Comparison of ENCODE assay signal across 29 cellular contexts in the genomic region with DNA sequence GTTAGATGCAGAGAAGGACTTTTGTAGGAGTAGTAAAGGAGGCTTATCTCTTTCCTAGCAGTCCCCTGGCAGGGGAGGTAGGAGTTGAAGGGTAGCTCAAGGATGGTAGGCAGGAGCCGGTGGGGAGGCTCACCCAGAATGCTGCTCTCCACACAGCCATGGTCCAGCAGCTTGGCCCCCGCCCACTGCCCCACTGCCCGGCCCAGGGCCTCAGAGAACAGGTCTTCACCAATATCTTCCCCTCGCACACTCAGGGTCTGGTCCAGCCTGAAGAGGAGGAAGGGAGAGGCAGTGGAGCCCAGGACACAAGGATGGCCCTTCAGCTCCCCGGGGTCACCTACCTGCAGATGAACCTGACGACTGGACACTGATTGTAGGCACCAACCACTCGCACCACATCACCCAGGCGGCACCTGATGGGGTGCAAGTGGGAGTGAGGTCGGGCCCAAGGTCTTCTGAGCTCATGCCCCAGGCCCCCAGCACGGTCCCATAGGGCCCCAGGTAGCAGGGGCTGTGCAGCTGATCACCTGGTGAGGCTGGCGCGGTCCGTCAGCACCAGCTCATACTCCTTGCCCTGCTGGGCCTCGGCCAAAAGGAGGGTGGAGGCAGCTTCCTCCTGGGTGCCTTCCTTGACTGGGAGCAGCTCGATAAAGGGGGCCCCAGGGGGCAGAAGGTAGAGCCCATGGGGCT. TPM values are rescaled to one million over a fixed set of nuclear protein-coding genes. Genes with fewer than 3 reads are reported as not detected.
"Had no signal": no experiment of that assay in that cellular context is flagged by ENCODE, and none has a peak within 500 bp of the region (broad histone marks: within the 10 kb centered on the region; RNA-seq: fewer than 3 reads in every experiment).

No MANE protein-coding gene starts in this region.

- H3K9me3 Mint-ChIP-seq: activated CD4-positive, alpha-beta memory T cell treated with anti-CD3 and anti-CD28 coated beads for 36 hours; activated naive CD4-positive, alpha-beta T cell treated with anti-CD3 and anti-CD28 coated beads for 36 hours; activated T-cell treated with anti-CD3 and anti-CD28 coated beads, Interleukin-2, amount 50 U/mL, for 4 hours; brain; central memory CD8-positive, alpha-beta T cell; WTC11 had no signal

- H3K36me3 ChIP-seq: SJCRH30 had no signal

- H3K4me3 ChIP-seq: SJCRH30 had no signal

- H3K27me3 Mint-ChIP-seq: activated CD4-positive, alpha-beta memory T cell treated with anti-CD3 and anti-CD28 coated beads for 36 hours; activated naive CD8-positive, alpha-beta T cell; central memory CD8-positive, alpha-beta T cell; T-helper 17 cell had no signal

- H3K27ac ChIP-seq: SJCRH30 had no signal

- DNase-seq: activated CD4-positive, alpha-beta memory T cell treated with anti-CD3 and anti-CD28 coated beads for 36 hours; activated CD4-positive, alpha-beta T cell treated with anti-CD3 and anti-CD28 coated beads for 48 hours; activated CD4-positive, CD25-positive, alpha-beta regulatory T cell treated with anti-CD3 and anti-CD28 coated beads, Interleukin-2, amount 50 U/mL, for 72 hours; activated CD8-positive, alpha-beta memory T cell treated with anti-CD3 and anti-CD28 coated beads for 24 hours; activated gamma-delta T cell; activated naive CD4-positive, alpha-beta T cell treated with anti-CD3 and anti-CD28 coated beads for 36 hours; activated T-cell treated with anti-CD3 and anti-CD28 coated beads, Interleukin-2, amount 50 U/mL, for 4 hours; amygdala; NCI-H1048; NCI-H1417; NCI-H2029; NCI-H345; NCI-H510A treated with DMSO at 0.1 percent for 48 hours; NCI-H69; NK-92 treated with Interleukin-12 subunit alpha and Interleukin-12 subunit beta, amount 100 ng/mL, for 24 hours; OCI-M1; RPMI8226; SJCRH30; T-helper 17 cell; T-helper 9 cell had no signal

- H3K36me3 Mint-ChIP-seq: activated CD4-positive, alpha-beta memory T cell treated with anti-CD3 and anti-CD28 coated beads for 36 hours; activated naive CD8-positive, alpha-beta T cell; brain; WTC11 had no signal

- H3K4me3 Mint-ChIP-seq: activated CD4-positive, alpha-beta memory T cell treated with anti-CD3 and anti-CD28 coated beads for 36 hours; activated naive CD4-positive, alpha-beta T cell treated with anti-CD3 and anti-CD28 coated beads for 36 hours; activated naive CD8-positive, alpha-beta T cell; activated T-cell treated with anti-CD3 and anti-CD28 coated beads, Interleukin-2, amount 50 U/mL, for 4 hours; brain; central memory CD8-positive, alpha-beta T cell; T-helper 17 cell; WTC11 had no signal

- ATAC-seq: activated T-cell treated with anti-CD3 and anti-CD28 coated beads, Interleukin-2, amount 50 U/mL, for 4 hours; Panc1; Right ventricle myocardium inferior; T-helper 17 cell; WTC11 had no signal

- H3K9me3 ChIP-seq: SJCRH30 had no signal

- H3K27ac Mint-ChIP-seq: activated CD4-positive, alpha-beta memory T cell treated with anti-CD3 and anti-CD28 coated beads for 36 hours; brain; T-helper 17 cell had no signal

- H3K27me3 ChIP-seq: SJCRH30 had no signal

RNA-seq across cellular contexts. Expression of a gene that starts 5.4 kb away (rescaled TPM):
- total RNA-seq: activated CD4-positive, alpha-beta memory T cell treated with anti-CD3 and anti-CD28 coated beads for 36 hours; activated naive CD4-positive, alpha-beta T cell treated with anti-CD3 and anti-CD28 coated beads for 36 hours; activated T-cell treated with anti-CD3 and anti-CD28 coated beads, Interleukin-2, amount 50 U/mL, for 4 hours; astrocyte; LHCN-M2; M059J; Right ventricle myocardium inferior; T-helper 17 cell; WTC11 had no signal

RNA-seq across cellular contexts. Expression of a gene that starts 9.7 kb away (rescaled TPM):
- total RNA-seq: astrocyte, M059J had no signal
